In genomic region chr2:23523651-23524260, GRCh38 we compare ENCODE assay signal across 14 cellular contexts.
DNase-seq lines count a peak whose midpoint lies in the region; ATAC-seq and TF ChIP-seq lines count a peak whose summit lies in the region.
"Had no signal": no experiment of that assay in that cellular context is flagged by ENCODE, and none has a peak within 500 bp of the region (broad histone marks: within the 10 kb centered on the region; RNA-seq: fewer than 3 reads in every experiment).

No MANE protein-coding gene starts in this region.

- peak overlapping the region; percentile 33 for H3K27ac ChIP-seq in RWPE2 (ENCODE audit: poor library complexity, severe bottlenecking)
- H3K27ac ChIP-seq: BLaER1 treated with 17β-estradiol and CSF1 and Interleukin-3, amounts not matched to agents 10 nM and 100 nM had no signal

- TF ChIP-seq POLR2A in lower leg skin (IDR thresholded peaks at IDR 0.05) = no peak

- H3K4me3 ChIP-seq in RWPE2 (ENCODE audit: severe bottlenecking) = no peak overlapping the region
- no peak overlapping the region for H3K4me3 ChIP-seq in foreskin fibroblast (ENCODE audit: low read depth in 1 of 2, low read length in 2 of 2)
- no peak overlapping the region for H3K4me3 ChIP-seq in lower leg skin (ENCODE audit: low read depth, poor library complexity, severe bottlenecking)
- H3K4me3 ChIP-seq: BLaER1 treated with 17β-estradiol and CSF1 and Interleukin-3, amounts not matched to agents 10 nM and 100 nM; skin epidermis had no signal

- intact Hi-C loops in lower leg skin (cut with DNase I; ENCODE audit: low total_unique reads) = no loop called here

- H3K27ac Mint-ChIP-seq in stimulated activated naive B cell treated with anti-CD40 and anti-IgM and Interleukin-4, amounts not matched to agents 10 μg/mL and 1 μg/mL and 100 μg/mL, for 72 hours = no peak overlapping the region
- H3K27ac Mint-ChIP-seq: activated naive CD4-positive, alpha-beta T cell treated with anti-CD3 and anti-CD28 coated beads, Interleukin-2, amount 10 ng/mL, durations not matched to agents 7 days and 5 days; endodermal cell had no signal

- no peaks in the 10 kb centered on the region for H3K9me3 ChIP-seq in RWPE2 (ENCODE audit: severe bottlenecking)
- H3K9me3 ChIP-seq: BLaER1 treated with 17β-estradiol and CSF1 and Interleukin-3, amounts not matched to agents 10 nM and 100 nM had no signal

- H3K9me3 Mint-ChIP-seq in stimulated activated naive B cell treated with anti-CD40 and anti-IgM and Interleukin-4, amounts not matched to agents 10 μg/mL and 1 μg/mL and 100 μg/mL, for 72 hours = no peaks in the 10 kb centered on the region
- no peaks in the 10 kb centered on the region for H3K9me3 Mint-ChIP-seq in activated T-cell treated with anti-CD3 and anti-CD28 coated beads, Interleukin-2, amount 50 U/mL, for 4 hours
- H3K9me3 Mint-ChIP-seq: activated naive CD4-positive, alpha-beta T cell treated with anti-CD3 and anti-CD28 coated beads, Interleukin-2, amount 10 ng/mL, durations not matched to agents 7 days and 5 days; endodermal cell had no signal

- H3K27me3 Mint-ChIP-seq in stimulated activated naive B cell treated with anti-CD40 and anti-IgM and Interleukin-4, amounts not matched to agents 10 μg/mL and 1 μg/mL and 100 μg/mL, for 72 hours = peaks cover 0 to 7% of the 10 kb centered on the region in 2 donors
- H3K27me3 Mint-ChIP-seq in activated T-cell treated with anti-CD3 and anti-CD28 coated beads, Interleukin-2, amount 50 U/mL, for 4 hours (ENCODE audit: low read depth) = no peaks in the 10 kb centered on the region

- 40 to 44% methylated on average over 16 of the region's 16 CpGs for WGBS in lower leg skin, 2 donors

- H3K4me3 Mint-ChIP-seq in stimulated activated naive B cell treated with anti-CD40 and anti-IgM and Interleukin-4, amounts not matched to agents 10 μg/mL and 1 μg/mL and 100 μg/mL, for 72 hours = no peak overlapping the region
- H3K4me3 Mint-ChIP-seq in activated T-cell treated with anti-CD3 and anti-CD28 coated beads, Interleukin-2, amount 50 U/mL, for 4 hours = no peak overlapping the region
- H3K4me3 Mint-ChIP-seq: activated naive CD4-positive, alpha-beta T cell treated with anti-CD3 and anti-CD28 coated beads, Interleukin-2, amount 10 ng/mL, durations not matched to agents 7 days and 5 days; endodermal cell had no signal

- H3K36me3 Mint-ChIP-seq in stimulated activated naive B cell treated with anti-CD40 and anti-IgM and Interleukin-4, amounts not matched to agents 10 μg/mL and 1 μg/mL and 100 μg/mL, for 72 hours = no peaks in the 10 kb centered on the region
- H3K36me3 Mint-ChIP-seq in activated T-cell treated with anti-CD3 and anti-CD28 coated beads, Interleukin-2, amount 50 U/mL, for 4 hours (ENCODE audit: insufficient read depth) = no peaks in the 10 kb centered on the region
- H3K36me3 Mint-ChIP-seq: activated naive CD4-positive, alpha-beta T cell treated with anti-CD3 and anti-CD28 coated beads, Interleukin-2, amount 10 ng/mL, durations not matched to agents 7 days and 5 days had no signal

- no peak; the same call in 2 of the 3 replicates for ATAC-seq in RWPE2 (ENCODE audit: low read depth)
- ATAC-seq in stimulated activated naive B cell treated with anti-CD40 and anti-IgM and Interleukin-4, amounts not matched to agents 10 μg/mL and 1 μg/mL and 100 μg/mL, for 72 hours (replicated peaks) = no peak
- ATAC-seq in activated T-cell treated with anti-CD3 and anti-CD28 coated beads, Interleukin-2, amount 50 U/mL, for 4 hours = no peak

- peaks cover 14% of the 10 kb centered on the region for H3K4me1 ChIP-seq in RWPE2 (ENCODE audit: insufficient read depth, poor library complexity, severe bottlenecking)

- TF ChIP-seq CTCF in RWPE2 (IDR thresholded peaks at IDR 0.05; ENCODE audit: poor library complexity, severe bottlenecking) (no peak), foreskin fibroblast (IDR thresholded peaks at IDR 0.05; ENCODE audit: low read depth, low read length) (no peak), lower leg skin (IDR thresholded peaks at IDR 0.05) (no peak)

- H3K4me1 Mint-ChIP-seq in stimulated activated naive B cell treated with anti-CD40 and anti-IgM and Interleukin-4, amounts not matched to agents 10 μg/mL and 1 μg/mL and 100 μg/mL, for 72 hours = peaks cover 0 to 3% of the 10 kb centered on the region in 2 donors
- peaks cover 6% of the 10 kb centered on the region for H3K4me1 Mint-ChIP-seq in activated T-cell treated with anti-CD3 and anti-CD28 coated beads, Interleukin-2, amount 50 U/mL, for 4 hours (ENCODE audit: low read depth)

- H3K36me3 ChIP-seq in RWPE2 (ENCODE audit: low read depth) = no peaks in the 10 kb centered on the region
- H3K36me3 ChIP-seq: BLaER1 treated with 17β-estradiol and CSF1 and Interleukin-3, amounts not matched to agents 10 nM and 100 nM had no signal

- in situ Hi-C loops in Caki2 (cut with HindIII; ENCODE audit: low pct_unique_long_range_greater_than_20kb, low sequenced_read_pairs) = no loop called here

- H3K27me3 ChIP-seq in RWPE2 (ENCODE audit: insufficient read depth, poor library complexity, severe bottlenecking) = no peaks in the 10 kb centered on the region

- DNase-seq in Caki2 (ENCODE audit: low read depth) (peak; percentile 7), RWPE2 (ENCODE audit: low spot score) (no peak), foreskin fibroblast (peak; percentile 56 to 59), renal cortical epithelial cell (ENCODE audit: low read depth) (peak; percentile 9), lower leg skin (ENCODE audit: low spot score in 2 of 2) (no peak), H4 (ENCODE audit: low spot score) (no peak)
- no peak for DNase-seq in stimulated activated naive B cell treated with anti-CD40 and anti-IgM and Interleukin-4, amounts not matched to agents 10 μg/mL and 1 μg/mL and 100 μg/mL, for 72 hours
- DNase-seq in activated T-cell treated with anti-CD3 and anti-CD28 coated beads, Interleukin-2, amount 50 U/mL, for 4 hours = no peak
- DNase-seq: activated CD4-positive, CD25-positive, alpha-beta regulatory T cell; activated naive CD4-positive, alpha-beta T cell treated with anti-CD3 and anti-CD28 coated beads, Interleukin-2, amount 10 ng/mL, durations not matched to agents 7 days and 5 days; endodermal cell; NCI-H1092 had no signal

Comparison
In these comparisons a context has a peak if more than half of its experiments do, and no peak if none do; other contexts are left out.
1. DNase-seq: peak in Caki2 (single experiment), foreskin fibroblast (2 of 2) and renal cortical epithelial cell (single experiment); none in RWPE2 (single experiment), lower leg skin (0 of 2), stimulated activated naive B cell treated with anti-CD40 and anti-IgM and Interleukin-4, amounts not matched to agents 10 μg/mL and 1 μg/mL and 100 μg/mL, for 72 hours (single experiment), H4 (single experiment) and activated T-cell treated with anti-CD3 and anti-CD28 coated beads, Interleukin-2, amount 50 U/mL, for 4 hours (single experiment).